9 cellular contexts compared by ENCODE assay signal in the genomic region with DNA sequence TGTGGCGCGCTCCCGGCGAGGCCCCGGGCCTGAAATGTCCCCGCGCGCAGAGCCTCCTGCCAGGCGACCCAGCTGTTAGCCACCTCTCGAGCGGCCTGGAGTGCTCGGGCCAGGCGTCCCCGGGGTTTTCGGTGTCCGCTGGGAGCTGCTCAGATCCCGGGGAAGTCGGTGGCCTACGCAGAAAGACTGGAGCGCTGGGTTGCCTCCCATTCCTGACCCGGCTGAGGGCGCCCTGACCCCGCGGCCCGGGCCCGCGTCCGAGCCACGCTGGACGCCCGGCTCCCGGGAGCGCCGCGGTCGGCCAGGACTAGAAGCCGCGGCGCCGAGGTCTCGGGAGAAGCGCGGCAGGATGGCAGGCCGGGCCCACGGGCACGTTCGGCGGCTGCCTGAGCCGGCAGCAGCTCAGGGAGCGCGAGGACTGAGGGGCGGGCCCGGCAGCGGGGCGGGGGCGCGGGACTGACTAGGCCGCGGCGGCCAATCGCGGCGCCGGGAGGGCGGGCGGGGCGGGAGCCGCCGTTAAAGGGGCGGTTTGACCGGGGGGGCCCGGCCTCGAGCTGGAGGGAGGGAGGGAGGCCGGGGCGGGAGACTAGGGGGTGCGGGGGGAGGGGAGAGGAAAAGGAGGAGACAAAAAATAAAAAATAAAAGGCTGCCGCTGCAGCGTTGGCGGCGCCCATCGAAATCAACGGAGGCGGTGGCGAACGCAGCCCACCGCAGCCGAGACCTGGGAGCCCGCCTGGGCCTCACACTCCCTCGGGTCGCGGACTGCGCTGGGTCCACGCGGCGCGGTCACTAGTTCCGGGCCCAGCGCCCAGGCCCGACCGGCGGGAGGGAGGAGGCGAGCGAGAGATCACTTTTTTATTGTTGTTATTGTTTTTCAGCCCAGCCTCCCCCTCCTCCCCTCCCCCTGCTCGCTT. TPM values are rescaled to one million over a fixed set of nuclear protein-coding genes. Genes with fewer than 3 reads are reported as not detected.
DNase-seq lines count a peak whose midpoint lies in the region; ATAC-seq and TF ChIP-seq lines count a peak whose summit lies in the region.
"Had no signal": no experiment of that assay in that cellular context is flagged by ENCODE, and none has a peak within 500 bp of the region (broad histone marks: within the 10 kb centered on the region; RNA-seq: fewer than 3 reads in every experiment).

No MANE protein-coding gene starts in this region.

- H3K27ac ChIP-seq in esophagus squamous epithelium, result peak overlapping the region in 1 of 4 donors; percentile 3
- H3K27ac ChIP-seq in urinary bladder (ENCODE audit: low read depth), result no peak overlapping the region

- H3K27me3 Mint-ChIP-seq in activated T-cell treated with anti-CD3 and anti-CD28 coated beads, Interleukin-2, amount 50 U/mL, for 24 hours, result peaks cover 68% of the 10 kb centered on the region
- peaks cover 75% of the 10 kb centered on the region for H3K27me3 Mint-ChIP-seq in neural crest cell (ENCODE audit: low read depth)

- no peaks in the 10 kb centered on the region for H3K9me3 ChIP-seq in esophagus squamous epithelium

- H3K27me3 ChIP-seq in esophagus squamous epithelium, result peaks cover 55 to 100% (median 76%) of the 10 kb centered on the region in 4 donors

- DNase-seq in ELF-1 (ENCODE audit: low read depth, low spot score), result peak; percentile 77
- DNase-seq in NCI-H748 treated with DMSO at 0.1 percent for 48 hours (lab: John Stamatoyannopoulos, UW), result peak; percentile 85
- DNase-seq in activated T-cell treated with anti-CD3 and anti-CD28 coated beads, Interleukin-2, amount 50 U/mL, for 24 hours, result peak; percentile 74
- no peak for DNase-seq in esophagus squamous epithelium (lab: John Stamatoyannopoulos, UW)
- no peak for DNase-seq in neural crest cell (ENCODE audit: low read depth, low spot score)
- no peak for DNase-seq in GF-D8 (lab: John Stamatoyannopoulos, UW)

- no peak for TF ChIP-seq POLR2A in esophagus squamous epithelium (IDR thresholded peaks at IDR 0.05)

- H3K4me1 ChIP-seq in esophagus squamous epithelium, result peaks cover 20 to 76% (median 34%) of the 10 kb centered on the region in 3 donors
- peaks cover 5% of the 10 kb centered on the region for H3K4me1 ChIP-seq in urinary bladder (ENCODE audit: insufficient read depth)

- H3K36me3 ChIP-seq in esophagus squamous epithelium (no peaks in the 10 kb centered on the region), urinary bladder (ENCODE audit: insufficient read depth) (no peaks in the 10 kb centered on the region)

- H3K4me3 ChIP-seq in esophagus squamous epithelium, result peak overlapping the region; percentile 50 to 72 (median 54)
- peak overlapping the region; percentile 39 for H3K4me3 ChIP-seq in urinary bladder (ENCODE audit: low read depth, low read length)

- H3K9me3 Mint-ChIP-seq in activated T-cell treated with anti-CD3 and anti-CD28 coated beads, Interleukin-2, amount 50 U/mL, for 24 hours, result no peaks in the 10 kb centered on the region
- H3K9me3 Mint-ChIP-seq in neural crest cell, result peaks cover 3% of the 10 kb centered on the region
- H3K9me3 Mint-ChIP-seq: mesothelial cell of epicardium had no signal

- TF ChIP-seq CTCF in esophagus squamous epithelium (IDR thresholded peaks at IDR 0.05), result no peak
- TF ChIP-seq CTCF in neural crest cell (conservative IDR thresholded peaks at IDR 0.05), result no peak

- WGBS in esophagus squamous epithelium, 2 donors, result 1% methylated on average over 24 to 30 of the region's 104 CpGs
- 2% methylated on average over 101 of the region's 104 CpGs for WGBS in urinary bladder

- H3K27ac Mint-ChIP-seq in activated T-cell treated with anti-CD3 and anti-CD28 coated beads, Interleukin-2, amount 50 U/mL, for 24 hours, result no peak overlapping the region
- H3K27ac Mint-ChIP-seq in neural crest cell (ENCODE audit: unreplicated experiment), result no peak overlapping the region
- H3K27ac Mint-ChIP-seq: mesothelial cell of epicardium had no signal

- peaks cover 29% of the 10 kb centered on the region for H3K4me1 Mint-ChIP-seq in activated T-cell treated with anti-CD3 and anti-CD28 coated beads, Interleukin-2, amount 50 U/mL, for 24 hours (ENCODE audit: low read depth)
- H3K4me1 Mint-ChIP-seq in neural crest cell, result peaks cover 37% of the 10 kb centered on the region

- H3K4me3 Mint-ChIP-seq in activated T-cell treated with anti-CD3 and anti-CD28 coated beads, Interleukin-2, amount 50 U/mL, for 24 hours, result no peak overlapping the region
- H3K4me3 Mint-ChIP-seq in neural crest cell, result peak overlapping the region; percentile 84

- intact Hi-C loops in esophagus squamous epithelium (cut with DNase I), result no loop called here

- peak; percentile 62 for ATAC-seq in HG02852 (IDR thresholded peaks at IDR 0.05; ENCODE audit: unreplicated experiment)

- H3K36me3 Mint-ChIP-seq in activated T-cell treated with anti-CD3 and anti-CD28 coated beads, Interleukin-2, amount 50 U/mL, for 24 hours (ENCODE audit: low read depth), result no peaks in the 10 kb centered on the region
- H3K36me3 Mint-ChIP-seq in neural crest cell (ENCODE audit: low read depth), result peaks cover 11% of the 10 kb centered on the region
- H3K36me3 Mint-ChIP-seq: mesothelial cell of epicardium had no signal

RNA-seq across cellular contexts. Expression of gene ZIC2, which starts 1.1 kb away (rescaled TPM):
- total RNA-seq in esophagus squamous epithelium (under 1 TPM in 1 of 4 donors, not detected in 3; under 0.01 TPM), neural crest cell (48.6 and 55.3 TPM in 2 replicates), urinary bladder (0.11 TPM)
- polyA plus RNA-seq in urinary bladder, result not detected
- total RNA-seq: mesothelial cell of epicardium had no signal

RNA-seq across cellular contexts. Expression of gene ZIC5, which starts 8.9 kb away (rescaled TPM):
- total RNA-seq in esophagus squamous epithelium, result not detected
- total RNA-seq in neural crest cell, result 6.3 and 6.7 TPM in 2 replicates
- not detected for total RNA-seq in urinary bladder
- polyA plus RNA-seq in urinary bladder, result not detected
- total RNA-seq: mesothelial cell of epicardium had no signal

Comparison
In these comparisons a context has a peak if more than half of its experiments do, and no peak if none do; other contexts are left out.
1. DNase-seq: peak in ELF-1 (single experiment), NCI-H748 treated with DMSO at 0.1 percent for 48 hours (single experiment) and activated T-cell treated with anti-CD3 and anti-CD28 coated beads, Interleukin-2, amount 50 U/mL, for 24 hours (single experiment); none in esophagus squamous epithelium (single experiment), neural crest cell (single experiment) and GF-D8 (single experiment).
2. RNA of gene ZIC2, which starts 1.1 kb away (total RNA-seq): 48.6 to 55.3 TPM in neural crest cell; 0.11 TPM in urinary bladder (single experiment) and under 0.01 TPM in esophagus squamous epithelium; every median in the first group is over 10 times any median in the second.